1 cellular context compared by ENCODE assay signal in the genomic region with DNA sequence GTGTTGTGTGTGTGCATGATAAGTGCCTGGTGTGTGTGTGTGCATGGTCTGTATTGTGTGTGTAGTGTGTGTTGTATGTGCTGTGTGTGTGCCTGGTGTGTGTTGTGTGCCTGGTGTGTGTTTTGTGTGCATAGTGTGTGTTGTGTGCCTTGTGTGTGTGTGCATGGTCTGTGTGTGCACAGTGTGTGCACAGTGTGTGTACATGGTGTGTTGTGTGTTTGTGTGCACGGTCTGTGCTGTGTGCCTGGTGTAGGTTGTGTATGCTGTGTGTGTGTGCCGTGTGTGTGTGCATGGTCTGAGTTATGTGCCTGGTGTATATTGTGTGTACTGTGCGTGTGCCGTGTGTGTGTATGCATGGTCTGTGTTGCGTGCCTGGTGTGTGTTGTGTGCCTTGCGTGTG.
TF ChIP-seq lines count a peak whose summit lies in the region.

No MANE protein-coding gene starts in this region.

TF ChIP-seq in IMR-90, 13 proteins besides CTCF, POLR2A, EP300 and RAD21:
- TF ChIP-seq RFX5 (IDR thresholded peaks at IDR 0.05; ENCODE audit: low read depth, low read length) (no peak), CHD1 (IDR thresholded peaks at IDR 0.05; ENCODE audit: low read depth, low read length) (no peak), USF2 (IDR thresholded peaks at IDR 0.05; ENCODE audit: low read depth, low read length) (no peak), MXI1 (IDR thresholded peaks at IDR 0.05; ENCODE audit: borderline replicate concordance, low read depth, low read length) (no peak), CEBPB (IDR thresholded peaks at IDR 0.05; ENCODE audit: low read depth, low read length) (no peak), RCOR1 (IDR thresholded peaks at IDR 0.05; ENCODE audit: insufficient replicate concordance, low read length) (no peak), FOS (IDR thresholded peaks at IDR 0.05; ENCODE audit: low read depth, low read length) (no peak), SMC3 (IDR thresholded peaks at IDR 0.05; ENCODE audit: low read depth, low read length) (no peak), BHLHE40 (IDR thresholded peaks at IDR 0.05; ENCODE audit: low read depth, low read length) (no peak), NFE2L2 (IDR thresholded peaks at IDR 0.05; ENCODE audit: low read depth, low read length) (no peak)
- TF ChIP-seq, protein P1, sequence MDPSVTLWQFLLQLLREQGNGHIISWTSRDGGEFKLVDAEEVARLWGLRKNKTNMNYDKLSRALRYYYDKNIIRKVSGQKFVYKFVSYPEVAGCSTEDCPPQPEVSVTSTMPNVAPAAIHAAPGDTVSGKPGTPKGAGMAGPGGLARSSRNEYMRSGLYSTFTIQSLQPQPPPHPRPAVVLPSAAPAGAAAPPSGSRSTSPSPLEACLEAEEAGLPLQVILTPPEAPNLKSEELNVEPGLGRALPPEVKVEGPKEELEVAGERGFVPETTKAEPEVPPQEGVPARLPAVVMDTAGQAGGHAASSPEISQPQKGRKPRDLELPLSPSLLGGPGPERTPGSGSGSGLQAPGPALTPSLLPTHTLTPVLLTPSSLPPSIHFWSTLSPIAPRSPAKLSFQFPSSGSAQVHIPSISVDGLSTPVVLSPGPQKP (IDR thresholded peaks at IDR 0.05; ENCODE audit: borderline replicate concordance, low read depth, low read length) = no peak
